ENCODE assay signal across 8 cellular contexts in genomic region chr20:407097-407952, GRCh38. TPM values are rescaled to one million over a fixed set of nuclear protein-coding genes. Genes with fewer than 3 reads are reported as not detected.
DNase-seq lines count a peak whose midpoint lies in the region; ATAC-seq lines count a peak whose summit lies in the region.

No MANE protein-coding gene starts in this region.

- H3K4me3 ChIP-seq in CD8-positive, alpha-beta memory T cell (ENCODE audit: low read length): peak overlapping the region; percentile 69
- peak overlapping the region; percentile 41 for H3K4me3 ChIP-seq in mononuclear cell (ENCODE audit: low read length)

- H3K27ac ChIP-seq in CD8-positive, alpha-beta memory T cell (ENCODE audit: low read depth, low read length): peak overlapping the region; percentile 56
- peak overlapping the region; percentile 100 for H3K27ac ChIP-seq in epithelial cell of prostate

- peak; percentile 10 to 79 (median 65) for DNase-seq in CD8-positive, alpha-beta memory T cell
- DNase-seq in NCI-H526 (lab: John Stamatoyannopoulos, UW) (peak; percentile 72 to 93), epithelial cell of prostate (ENCODE audit: low read depth, low spot score) (peak; percentile 27)
- peak in 2 of 3 experiments; percentile 37 to 54 for DNase-seq in activated CD8-positive, alpha-beta memory T cell treated with anti-CD3 and anti-CD28 coated beads for 48 hours (ENCODE audit: low read depth in 2 of 3, low spot score in 2 of 3)
- DNase-seq in stimulated activated CD8-positive, alpha-beta memory T cell treated with anti-CD3 and anti-CD28 coated beads, Interleukin-4, amount 100 ng/mL, for 1 hour (ENCODE audit: low read depth in 2 of 2, low spot score in 1 of 2): peak; percentile 19 to 34

- peaks cover 0 to 37% (median 8%) of the 10 kb centered on the region in 3 donors for H3K36me3 Mint-ChIP-seq in CD8-positive, alpha-beta memory T cell

- H3K4me1 Mint-ChIP-seq in CD8-positive, alpha-beta memory T cell: peaks cover 46 to 49% (median 46%) of the 10 kb centered on the region in 3 donors

- ATAC-seq in GM19328 (IDR thresholded peaks at IDR 0.05; ENCODE audit: unreplicated experiment) (peak; percentile 63), HG03457 (IDR thresholded peaks at IDR 0.05; ENCODE audit: unreplicated experiment) (peak; percentile 45)

- POLR2A ChIA-PET in CD8-positive, alpha-beta memory T cell (lab: Charles Lee): interaction anchor here (0.6 to 1.0 kb wide), 3 partner anchors 14 to 31 kb away, joined by 3 to 6 read pairs (median 3); no protein-coding TSS in a partner anchor

- H3K4me3 Mint-ChIP-seq in CD8-positive, alpha-beta memory T cell: peak overlapping the region; percentile 82 to 96 (median 87)

- H3K27me3 Mint-ChIP-seq in CD8-positive, alpha-beta memory T cell: peaks cover 0 to 1% of the 10 kb centered on the region in 2 donors

- H3K9me3 ChIP-seq in CD8-positive, alpha-beta memory T cell (ENCODE audit: low read length): no peaks in the 10 kb centered on the region
- no peaks in the 10 kb centered on the region for H3K9me3 ChIP-seq in mononuclear cell (ENCODE audit: low read depth, low read length)

- no peaks in the 10 kb centered on the region for H3K9me3 Mint-ChIP-seq in CD8-positive, alpha-beta memory T cell

- H3K36me3 ChIP-seq in CD8-positive, alpha-beta memory T cell (ENCODE audit: insufficient read depth, low read length): peaks cover 3% of the 10 kb centered on the region

- CTCF ChIA-PET in CD8-positive, alpha-beta memory T cell (lab: Charles Lee): interaction anchor here (1.0 to 2.2 kb wide), 4 partner anchors 25 to 59 kb away, joined by 3 to 17 read pairs (median 4); partner anchors contain the start of gene TRIB3

- no peaks in the 10 kb centered on the region for H3K27me3 ChIP-seq in CD8-positive, alpha-beta memory T cell (ENCODE audit: insufficient read depth, low read length, poor library complexity, severe bottlenecking)
- H3K27me3 ChIP-seq in mononuclear cell (ENCODE audit: insufficient read depth, low read length): no peaks in the 10 kb centered on the region

- H3K27ac Mint-ChIP-seq in CD8-positive, alpha-beta memory T cell: peak overlapping the region; percentile 87 to 97 (median 92)

- H3K4me1 ChIP-seq in CD8-positive, alpha-beta memory T cell (ENCODE audit: insufficient read depth, low read length): peaks cover 30% of the 10 kb centered on the region
- peaks cover 33% of the 10 kb centered on the region for H3K4me1 ChIP-seq in mononuclear cell (ENCODE audit: insufficient read depth, low read length)

RNA-seq across cellular contexts. Expression of gene RBCK1, which starts 0.8 kb away (rescaled TPM):
- total RNA-seq in CD8-positive, alpha-beta memory T cell: 10 to 100 TPM; 83.7 to 90.5 TPM
- 95.7 TPM for polyA plus RNA-seq in CD8-positive, alpha-beta memory T cell
- total RNA-seq in mononuclear cell: 49.4 TPM

RNA-seq across cellular contexts. Expression of gene TRIB3, which starts 26.8 kb away (rescaled TPM):
- 10 to 100 TPM; 24.6 to 28.7 TPM for total RNA-seq in CD8-positive, alpha-beta memory T cell
- polyA plus RNA-seq in CD8-positive, alpha-beta memory T cell: 12.0 TPM
- total RNA-seq in mononuclear cell: 4.8 TPM

RNA-seq across cellular contexts. Expression of gene TBC1D20, which starts 55.0 kb away (rescaled TPM):
- 10 to 100 TPM; 24.6 to 25.0 TPM for total RNA-seq in CD8-positive, alpha-beta memory T cell
- polyA plus RNA-seq in CD8-positive, alpha-beta memory T cell: 28.6 TPM
- total RNA-seq in mononuclear cell: 16.2 TPM

Comparison
In these comparisons a context has a peak if more than half of its experiments do, and no peak if none do; other contexts are left out.
1. Peak in every context shown above with its lines: DNase-seq, ATAC-seq, H3K4me3 ChIP-seq and H3K27ac ChIP-seq.
2. DNase-seq: peak in every context shown above with its lines; median percentile 82 in NCI-H526; 65 in CD8-positive, alpha-beta memory T cell; 46 in activated CD8-positive, alpha-beta memory T cell treated with anti-CD3 and anti-CD28 coated beads for 48 hours; 27 in epithelial cell of prostate; 26 in stimulated activated CD8-positive, alpha-beta memory T cell treated with anti-CD3 and anti-CD28 coated beads, Interleukin-4, amount 100 ng/mL, for 1 hour.